8 cellular contexts compared by ENCODE assay signal in genomic region chr9:21709464-21710058, GRCh38.
DNase-seq lines count a peak whose midpoint lies in the region; ATAC-seq and TF ChIP-seq lines count a peak whose summit lies in the region.

No MANE protein-coding gene starts in this region.

- H3K27ac Mint-ChIP-seq in activated CD4-positive, alpha-beta T cell treated with anti-CD3 and anti-CD28 coated beads for 36 hours, result no peak overlapping the region
- peak overlapping the region in 1 of 6 donors; percentile 62 for H3K27ac Mint-ChIP-seq in naive B cell

- H3K4me1 Mint-ChIP-seq in activated CD4-positive, alpha-beta T cell treated with anti-CD3 and anti-CD28 coated beads for 36 hours, result peaks cover 19% of the 10 kb centered on the region
- no peaks in the 10 kb centered on the region for H3K4me1 Mint-ChIP-seq in naive B cell

- peaks cover 2% of the 10 kb centered on the region for H3K27me3 Mint-ChIP-seq in activated CD4-positive, alpha-beta T cell treated with anti-CD3 and anti-CD28 coated beads for 36 hours
- peaks cover 17 to 41% (median 25%) of the 10 kb centered on the region in 3 donors for H3K27me3 Mint-ChIP-seq in naive B cell

- no peaks in the 10 kb centered on the region for H3K36me3 ChIP-seq in MM.1S (replicated peaks; ENCODE audit: insufficient read depth, low read length)

- H3K4me3 Mint-ChIP-seq in activated CD4-positive, alpha-beta T cell treated with anti-CD3 and anti-CD28 coated beads for 36 hours, result no peak overlapping the region
- H3K4me3 Mint-ChIP-seq in naive B cell, result no peak overlapping the region

- no peaks in the 10 kb centered on the region for H3K36me3 Mint-ChIP-seq in activated CD4-positive, alpha-beta T cell treated with anti-CD3 and anti-CD28 coated beads for 36 hours (ENCODE audit: low read depth)
- no peaks in the 10 kb centered on the region for H3K36me3 Mint-ChIP-seq in naive B cell

- peak; percentile 71 for ATAC-seq in GM21737 (IDR thresholded peaks at IDR 0.05; ENCODE audit: unreplicated experiment)
- peak; percentile 53 for ATAC-seq in activated CD4-positive, alpha-beta T cell treated with anti-CD3 and anti-CD28 coated beads for 36 hours
- ATAC-seq in naive B cell (ENCODE audit: low read depth in 2 of 2), result peak; percentile 32 to 41
- ATAC-seq in HG03097 (IDR thresholded peaks at IDR 0.05; ENCODE audit: low FRiP score, unreplicated experiment), result no peak

- H3K27ac ChIP-seq in MM.1S (ENCODE audit: low read length), result no peak overlapping the region

- H3K4me1 ChIP-seq in MM.1S (ENCODE audit: low read length), result no peaks in the 10 kb centered on the region

- H3K4me2 ChIP-seq in MM.1S (ENCODE audit: low read depth, low read length), result no peak overlapping the region

- H3K9me2 ChIP-seq in MM.1S (replicated peaks; ENCODE audit: insufficient read depth, low read length), result no peaks in the 10 kb centered on the region

- no peaks in the 10 kb centered on the region for H3K79me2 ChIP-seq in MM.1S (ENCODE audit: low read length)

- H2AFZ ChIP-seq in MM.1S (ENCODE audit: low read length), result no peak overlapping the region

- intact Hi-C loops in activated CD4-positive, alpha-beta T cell treated with anti-CD3 and anti-CD28 coated beads for 36 hours (cut with DNase I, micrococcal nuclease), result loop anchor here (1.0 to 5.0 kb wide), 4 partner anchors 80 to 382 kb away; no protein-coding TSS in a partner anchor

- CTCF ChIA-PET in activated CD4-positive, alpha-beta T cell treated with anti-CD3 and anti-CD28 coated beads for 36 hours (lab: Charles Lee), result interaction anchor here (0.6 to 6.4 kb wide), 37 partner anchors 9 to 477 kb away, joined by 3 to 40 read pairs (median 3); partner anchors contain the start of gene IFNA8

- H3K27me3 ChIP-seq in MM.1S (replicated peaks; ENCODE audit: insufficient read depth, low read length), result no peaks in the 10 kb centered on the region

- H3K4me3 ChIP-seq in GM12865 (ENCODE audit: low read depth, low read length) (no peak overlapping the region), MM.1S (ENCODE audit: low read length) (no peak overlapping the region)

- H3K9me3 ChIP-seq in MM.1S (replicated peaks; ENCODE audit: insufficient read depth, low read length), result no peaks in the 10 kb centered on the region

- POLR2A ChIA-PET in activated CD4-positive, alpha-beta T cell treated with anti-CD3 and anti-CD28 coated beads for 36 hours (lab: Charles Lee), result no interaction called here

- DNase-seq in GM12865 (ENCODE audit: low read depth), result peak; percentile 74
- DNase-seq in MM.1S, result peak; percentile 38
- peak; percentile 79 for DNase-seq in activated CD4-positive, alpha-beta T cell treated with anti-CD3 and anti-CD28 coated beads for 36 hours
- peak; percentile 49 for DNase-seq in effector CD4-positive, alpha-beta T cell
- DNase-seq in naive B cell, result peak; percentile 25
- peak; percentile 75 for DNase-seq in superior temporal gyrus (ENCODE audit: extremely low spot score)

- TF ChIP-seq CTCF in GM12865 (IDR thresholded peaks at IDR 0.05; ENCODE audit: insufficient read depth, low read depth, low read length, missing control alignments) (peak; percentile 79), MM.1S (IDR thresholded peaks at IDR 0.05; ENCODE audit: low read length) (peak; percentile 61)

- H4K20me1 ChIP-seq in MM.1S (ENCODE audit: insufficient read depth, low read length), result no peaks in the 10 kb centered on the region

- no peak overlapping the region for H3K9ac ChIP-seq in MM.1S (ENCODE audit: low read length)

- H3K9me3 Mint-ChIP-seq in activated CD4-positive, alpha-beta T cell treated with anti-CD3 and anti-CD28 coated beads for 36 hours (ENCODE audit: low read depth), result no peaks in the 10 kb centered on the region
- H3K9me3 Mint-ChIP-seq in naive B cell, result peaks cover 0 to 2% (median 0%) of the 10 kb centered on the region in 7 donors

- no peaks in the 10 kb centered on the region for H3F3A ChIP-seq in MM.1S (ENCODE audit: insufficient read depth, low read length)

Comparison
In these comparisons a context has a peak if more than half of its experiments do, and no peak if none do; other contexts are left out.
1. DNase-seq: peak in every context shown above with its lines; median percentile 79 in activated CD4-positive, alpha-beta T cell treated with anti-CD3 and anti-CD28 coated beads for 36 hours; 75 in superior temporal gyrus; 74 in GM12865; 49 in effector CD4-positive, alpha-beta T cell; 38 in MM.1S; 25 in naive B cell.